ENCODE assay signal across 8 cellular contexts in genomic region chr17:2595200-2595599, GRCh38. TPM values are rescaled to one million over a fixed set of nuclear protein-coding genes. Genes with fewer than 3 reads are reported as not detected.
DNase-seq lines count a peak whose midpoint lies in the region; ATAC-seq, FAIRE-seq and TF ChIP-seq lines count a peak whose summit lies in the region.

No MANE protein-coding gene starts in this region.

- no peak for ATAC-seq in HepG2

- TF ChIP-seq EP300 in HepG2 (IDR thresholded peaks at IDR 0.05; ENCODE audit: low read depth in 2 of 2, low read length in 2 of 2): no peak
- TF ChIP-seq EP300 in HepG2 (CRISPR knock-in tag; IDR thresholded peaks at IDR 0.05; ENCODE audit: borderline replicate concordance): no peak

- BruUV-seq in HepG2 (replicated peaks; lab: Mats Ljungman, UMichigan): no TSS peak

- H3K36me3 ChIP-seq in HepG2 (replicated peaks in 1 of 2; ENCODE audit: control insufficient read depth in 1 of 2, insufficient read depth in 2 of 2, low read length in 2 of 2) (no peaks in the 10 kb centered on the region), thyroid gland (no peaks in the 10 kb centered on the region)

- peaks cover 40% of the 10 kb centered on the region for H3K4me1 Mint-ChIP-seq in activated CD4-positive, alpha-beta T cell treated with anti-CD3 and anti-CD28 coated beads, Interleukin-2, amount 10 ng/mL, durations not matched to agents 7 days and 5 days
- peaks cover 38% of the 10 kb centered on the region for H3K4me1 Mint-ChIP-seq in activated naive CD8-positive, alpha-beta T cell treated with anti-CD3 and anti-CD28 coated beads for 36 hours

- H2AFZ ChIP-seq in HepG2 (ENCODE audit: low read length): no peak overlapping the region

- peak overlapping the region; percentile 94 for H3K9ac ChIP-seq in HepG2 (ENCODE audit: insufficient read depth, low read depth, low read length)

- CTCF ChIA-PET in activated CD4-positive, alpha-beta T cell treated with anti-CD3 and anti-CD28 coated beads, Interleukin-2, amount 10 ng/mL, durations not matched to agents 7 days and 5 days (lab: Charles Lee): interaction anchor here (0.6 kb wide), 1 partner anchor 11 kb away, joined by 3 read pairs; no protein-coding TSS in a partner anchor
- CTCF ChIA-PET in HepG2 (lab: Yijun Ruan, JAX; ENCODE audit: low intra/inter-chr PET ratio, low total read pairs): no interaction called here

- H3K4me1 ChIP-seq in HepG2 (ENCODE audit: insufficient read depth, low read length) (peaks cover 54% of the 10 kb centered on the region), thyroid gland (peaks cover 43 to 45% of the 10 kb centered on the region in 2 donors)

- no peak for TF ChIP-seq POLR2A in HepG2 (IDR thresholded peaks at IDR 0.05; ENCODE audit: insufficient read depth in 1 of 2, low read depth in 2 of 2, low read length in 2 of 2)
- TF ChIP-seq POLR2A in thyroid gland (IDR thresholded peaks at IDR 0.05): no peak

- in situ Hi-C loops in HepG2 (cut with HindIII; ENCODE audit: extremely low pct_ligation_motif_present, low pct_unique_long_range_greater_than_20kb): no loop called here

- H4K20me1 ChIP-seq in HepG2 (ENCODE audit: insufficient read depth, low read length): peaks cover 46% of the 10 kb centered on the region

- TF ChIP-seq CTCF in HepG2 (CRISPR knock-in tag; IDR thresholded peaks at IDR 0.05) (no peak), thyroid gland (IDR thresholded peaks at IDR 0.05) (no peak)

- H3K4me2 ChIP-seq in HepG2 (ENCODE audit: low read depth, low read length): peak overlapping the region; percentile 82

- no peak overlapping the region for H3K27ac ChIP-seq in HepG2 (ENCODE audit: extremely low read length, insufficient read depth, low read length)
- H3K27ac ChIP-seq in thyroid gland: peak overlapping the region; percentile 29 to 99 (median 94)

- WGBS in HepG2 (ENCODE audit: low lambda C conversion rate): 11% methylated on average over 4 of the region's 4 CpGs
- WGBS in thyroid gland, 2 donors: 17 to 18% methylated on average over 4 of the region's 4 CpGs

- no peaks in the 10 kb centered on the region for H3K9me3 Mint-ChIP-seq in activated CD4-positive, alpha-beta T cell treated with anti-CD3 and anti-CD28 coated beads, Interleukin-2, amount 10 ng/mL, durations not matched to agents 7 days and 5 days
- no peaks in the 10 kb centered on the region for H3K9me3 Mint-ChIP-seq in activated naive CD8-positive, alpha-beta T cell treated with anti-CD3 and anti-CD28 coated beads for 36 hours

- H3K4me3 ChIP-seq in HepG2 (replicated peaks in 1 of 3; ENCODE audit: insufficient read depth in 1 of 3, low read depth in 2 of 3, low read length in 3 of 3) (peak overlapping the region; percentile 89 to 100 (median 100)), thyroid gland (replicated peaks in 1 of 3) (peak overlapping the region in 2 of 3 donors; percentile 93 to 98)

- no peak for DNase-seq in activated CD4-positive, alpha-beta T cell treated with anti-CD3 and anti-CD28 coated beads, Interleukin-2, amount 10 ng/mL, durations not matched to agents 7 days and 5 days
- DNase-seq in activated CD4-positive, alpha-beta T cell treated with anti-CD3 and anti-CD28 coated beads for 1 hour: no peak
- no peak for DNase-seq in activated naive CD8-positive, alpha-beta T cell treated with anti-CD3 and anti-CD28 coated beads for 36 hours
- DNase-seq in HepG2 (ENCODE audit: low spot score): no peak
- DNase-seq in thyroid gland: no peak
- no peak for DNase-seq in RPMI8226
- no peak for DNase-seq in NCI-H510A treated with DMSO at 0.1 percent for 48 hours (lab: John Stamatoyannopoulos, UW)
- no peak for DNase-seq in occipital lobe (lab: John Stamatoyannopoulos, UW)

- TF ChIP-seq RAD21 in HepG2 (CRISPR knock-in tag; IDR thresholded peaks at IDR 0.05): no peak

- no peaks in the 10 kb centered on the region for H3K27me3 Mint-ChIP-seq in activated CD4-positive, alpha-beta T cell treated with anti-CD3 and anti-CD28 coated beads, Interleukin-2, amount 10 ng/mL, durations not matched to agents 7 days and 5 days
- H3K27me3 Mint-ChIP-seq in activated naive CD8-positive, alpha-beta T cell treated with anti-CD3 and anti-CD28 coated beads for 36 hours: no peaks in the 10 kb centered on the region

- H3K27ac Mint-ChIP-seq in activated CD4-positive, alpha-beta T cell treated with anti-CD3 and anti-CD28 coated beads, Interleukin-2, amount 10 ng/mL, durations not matched to agents 7 days and 5 days: peak overlapping the region; percentile 95
- H3K27ac Mint-ChIP-seq in activated naive CD8-positive, alpha-beta T cell treated with anti-CD3 and anti-CD28 coated beads for 36 hours: peak overlapping the region; percentile 83

- peak; percentile 21 for FAIRE-seq in HepG2 (lab: Jason Lieb, UNC)

- POLR2A ChIA-PET in activated CD4-positive, alpha-beta T cell treated with anti-CD3 and anti-CD28 coated beads, Interleukin-2, amount 10 ng/mL, durations not matched to agents 7 days and 5 days (lab: Charles Lee): no interaction called here
- POLR2A ChIA-PET in HepG2 (lab: Yijun Ruan, JAX): interaction anchor here (1.0 kb wide), 1 partner anchor 84 kb away, joined by 5 read pairs; the partner anchor contains the start of gene METTL16

- H3K79me2 ChIP-seq in HepG2 (ENCODE audit: insufficient read depth, low read length): peaks cover 60% of the 10 kb centered on the region

- intact Hi-C loops in HepG2 (cut with micrococcal nuclease; ENCODE audit: unreplicated experiment) (no loop called here), thyroid gland (cut with DNase I) (loop anchor here (10.0 kb wide), 1 partner anchor 100 kb away; no protein-coding TSS in a partner anchor)

- H3K36me3 Mint-ChIP-seq in activated CD4-positive, alpha-beta T cell treated with anti-CD3 and anti-CD28 coated beads, Interleukin-2, amount 10 ng/mL, durations not matched to agents 7 days and 5 days (ENCODE audit: low read depth): peaks cover 15% of the 10 kb centered on the region
- peaks cover 22% of the 10 kb centered on the region for H3K36me3 Mint-ChIP-seq in activated naive CD8-positive, alpha-beta T cell treated with anti-CD3 and anti-CD28 coated beads for 36 hours

- peak overlapping the region; percentile 97 for H3K4me3 Mint-ChIP-seq in activated CD4-positive, alpha-beta T cell treated with anti-CD3 and anti-CD28 coated beads, Interleukin-2, amount 10 ng/mL, durations not matched to agents 7 days and 5 days
- peak overlapping the region; percentile 91 for H3K4me3 Mint-ChIP-seq in activated naive CD8-positive, alpha-beta T cell treated with anti-CD3 and anti-CD28 coated beads for 36 hours

- H3K9me3 ChIP-seq in HepG2 (ENCODE audit: low read length) (no peaks in the 10 kb centered on the region), thyroid gland (no peaks in the 10 kb centered on the region)

- H3K27me3 ChIP-seq in HepG2 (ENCODE audit: control insufficient read depth in 1 of 2, insufficient read depth in 2 of 2, low read length in 2 of 2): peaks cover 0 to 3% of the 10 kb centered on the region in 2 experiments; a peak in 1 of 5 replicates
- no peaks in the 10 kb centered on the region for H3K27me3 ChIP-seq in thyroid gland

TF ChIP-seq in HepG2, 621 proteins besides CTCF, POLR2A, EP300 and RAD21:
- TF ChIP-seq ARHGAP35 (CRISPR knock-in tag; IDR thresholded peaks at IDR 0.05; ENCODE audit: borderline replicate concordance) (no peak), JDP2 (CRISPR knock-in tag; IDR thresholded peaks at IDR 0.05; ENCODE audit: borderline replicate concordance) (no peak), ZNF362 (CRISPR knock-in tag; IDR thresholded peaks at IDR 0.05; ENCODE audit: borderline replicate concordance) (peak; percentile 25; the same call in 1 of the 2 replicates)

RNA-seq across cellular contexts. Expression of gene PAFAH1B1, which starts 1.7 kb away (rescaled TPM):
- total RNA-seq in activated CD4-positive, alpha-beta T cell treated with anti-CD3 and anti-CD28 coated beads, Interleukin-2, amount 10 ng/mL, durations not matched to agents 7 days and 5 days: 100 to 1,000 TPM; 165 to 169 TPM
- total RNA-seq in activated naive CD8-positive, alpha-beta T cell treated with anti-CD3 and anti-CD28 coated beads for 36 hours: 100 to 1,000 TPM; 137 to 156 TPM
- total RNA-seq in HepG2 (2016; rRNA removed; fragmentation: Illumina TruSeq; extraction: Trizol): 64.9 and 93.8 TPM in 2 replicates
- total RNA-seq in HepG2 (2016; cell fraction: cytosol; rRNA removed; fragmentation: Illumina TruSeq; extraction: Trizol; ENCODE audit: low read depth): 25.0 and 28.0 TPM in 2 replicates
- 64.0 and 82.0 TPM in 2 replicates for total RNA-seq in HepG2 (2016; cell fraction: insoluble cytoplasmic fraction; rRNA removed; fragmentation: Illumina TruSeq; extraction: Trizol)
- 28.1 and 42.3 TPM in 2 replicates for total RNA-seq in HepG2 (2016; cell fraction: membrane; rRNA removed; fragmentation: Illumina TruSeq; extraction: Trizol)
- 32.7 and 40.0 TPM in 2 replicates for total RNA-seq in HepG2 (2016; cell fraction: nucleus; rRNA removed; fragmentation: Illumina TruSeq; extraction: Trizol)
- polyA plus RNA-seq in HepG2 (2011; rRNA removed): 35.9 and 46.0 TPM in 2 replicates
- 20.0 and 28.0 TPM in 2 replicates for polyA plus RNA-seq in HepG2 (2011; cell fraction: cytosol; rRNA removed)
- polyA plus RNA-seq in HepG2 (2011; cell fraction: nucleus; rRNA removed): 20.1 and 28.1 TPM in 2 replicates
- 59.7 and 61.2 TPM in 2 replicates for polyA plus RNA-seq in HepG2 (2012)
- 15.1 and 21.5 TPM in 2 replicates for polyA plus RNA-seq in HepG2 (2016; cell fraction: cytosol; fragmentation: Illumina TruSeq; extraction: Trizol; ENCODE audit: low read depth)
- polyA plus RNA-seq in HepG2 (2016; cell fraction: insoluble cytoplasmic fraction; fragmentation: Illumina TruSeq; extraction: Trizol; ENCODE audit: low read depth): 80.8 and 92.4 TPM in 2 replicates
- polyA plus RNA-seq in HepG2 (2016; cell fraction: membrane; fragmentation: Illumina TruSeq; extraction: Trizol; ENCODE audit: low read depth): 21.9 and 31.1 TPM in 2 replicates
- 58.0 and 61.2 TPM in 2 replicates for polyA plus RNA-seq in HepG2 (2016; cell fraction: nucleus; fragmentation: Illumina TruSeq; extraction: Trizol; ENCODE audit: insufficient read depth, low read depth)
- 45.1 and 73.6 TPM in 2 replicates for polyA minus RNA-seq in HepG2 (2011; rRNA and poly(A)+ RNA removed; ENCODE audit: low replicate concordance)
- 28.9 and 44.8 TPM in 2 replicates for polyA minus RNA-seq in HepG2 (2011; cell fraction: cytosol; rRNA and poly(A)+ RNA removed)
- 38.7 and 39.8 TPM in 2 replicates for polyA minus RNA-seq in HepG2 (2011; cell fraction: nucleus; rRNA and poly(A)+ RNA removed)
- total RNA-seq in thyroid gland: 100 to 1,000 TPM; 102 to 184 (median 109) TPM
- 292 TPM for total RNA-seq in occipital lobe
